In the genomic region with DNA sequence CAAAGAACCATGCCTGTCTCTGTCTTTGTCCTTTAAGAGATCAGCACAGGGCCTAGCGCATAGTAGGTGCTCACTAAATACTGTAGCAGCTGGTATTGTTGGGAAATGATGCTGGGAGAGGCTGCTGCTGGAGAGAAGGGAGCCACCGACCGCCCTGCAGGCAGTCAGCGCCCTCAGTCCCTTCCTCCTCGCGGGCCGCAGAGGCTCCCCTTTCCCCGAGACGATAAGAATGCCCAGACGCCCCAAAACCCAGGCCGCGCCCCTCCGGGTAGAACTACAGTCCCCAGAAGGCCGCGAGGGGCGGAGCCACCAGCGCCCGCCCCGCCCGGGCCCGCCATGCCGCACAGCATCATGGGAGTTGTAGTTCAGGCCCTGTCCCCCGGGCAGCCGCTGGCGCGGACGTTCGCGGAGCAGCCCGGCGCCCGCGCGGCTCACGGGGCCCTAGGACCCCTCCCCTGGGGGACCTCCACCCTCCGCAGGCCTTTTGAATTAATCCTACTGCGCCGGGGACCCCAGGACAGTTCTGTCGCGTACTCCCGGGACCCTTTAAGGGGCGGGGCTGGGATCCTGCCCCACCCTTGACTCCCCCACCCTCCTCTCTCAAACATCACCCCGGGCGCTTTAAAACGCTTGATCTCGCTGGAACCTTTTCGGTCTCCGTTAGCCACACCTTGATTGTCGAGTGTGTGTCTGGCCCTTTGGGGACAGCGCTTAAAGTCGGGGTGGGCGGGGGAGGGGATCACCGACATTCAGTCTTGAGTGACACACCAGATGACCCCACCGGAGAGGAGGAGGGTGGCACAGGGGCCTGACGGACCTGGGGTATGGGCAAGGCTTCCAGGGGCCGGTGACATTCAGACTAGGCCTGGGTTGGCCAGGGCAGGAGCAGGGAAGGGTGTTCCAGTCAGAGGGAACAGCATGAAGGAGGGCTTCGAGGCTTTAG, we compare ENCODE assay signal across 8 cellular contexts. TPM values are rescaled to one million over a fixed set of nuclear protein-coding genes. Genes with fewer than 3 reads are reported as not detected.
A peak's percentile ranks its signal among the peaks of the same experiment; 100 is the strongest.
DNase-seq lines count a peak whose midpoint lies in the region; ATAC-seq and TF ChIP-seq lines count a peak whose summit lies in the region.

No MANE protein-coding gene starts in this region.

- H3K9ac ChIP-seq in IMR-90 (ENCODE audit: low read depth, low read length): peak overlapping the region; percentile 77

- H2BK20ac ChIP-seq in IMR-90 (ENCODE audit: low read depth, low read length): peak overlapping the region; percentile 56; the same call in 1 of the 2 replicates

- peaks cover 0 to 2% of the 10 kb centered on the region in 2 donors for H3K27me3 Mint-ChIP-seq in CD4-positive, alpha-beta memory T cell
- peaks cover 1% of the 10 kb centered on the region for H3K27me3 Mint-ChIP-seq in activated naive CD4-positive, alpha-beta T cell treated with anti-CD3 and anti-CD28 coated beads, Interleukin-2, amount 50 U/mL, for 24 hours

- intact Hi-C loops in CD4-positive, alpha-beta memory T cell (cut with micrococcal nuclease): loop anchor here (1.0 to 2.0 kb wide), 2 partner anchors 25 to 34 kb away; partner anchors contain the start of gene IER5L
- intact Hi-C loops in IMR-90 (cut with micrococcal nuclease) (no loop called here), Right ventricle myocardium inferior (cut with DNase I) (no loop called here)

- peak overlapping the region; percentile 92 for H4K5ac ChIP-seq in IMR-90 (ENCODE audit: low read depth, low read length)

- H3K18ac ChIP-seq in IMR-90 (ENCODE audit: low read depth, low read length): peak overlapping the region; percentile 52; the same call in 1 of the 2 replicates

- peak overlapping the region; percentile 55; the same call in 1 of the 3 replicates for H2BK15ac ChIP-seq in IMR-90 (ENCODE audit: low read depth, low read length)

- H3K27ac Mint-ChIP-seq in CD4-positive, alpha-beta memory T cell: peak overlapping the region; percentile 50 to 92 (median 80)
- peak overlapping the region; percentile 51 for H3K27ac Mint-ChIP-seq in activated naive CD4-positive, alpha-beta T cell treated with anti-CD3 and anti-CD28 coated beads, Interleukin-2, amount 50 U/mL, for 24 hours

- no peaks in the 10 kb centered on the region for H3K27me3 ChIP-seq in CD4-positive, alpha-beta memory T cell (ENCODE audit: insufficient read depth, low read length)
- H3K27me3 ChIP-seq in IMR-90 (ENCODE audit: control insufficient read depth, insufficient read depth, low read length): no peaks in the 10 kb centered on the region
- no peaks in the 10 kb centered on the region for H3K27me3 ChIP-seq in osteoblast (ENCODE audit: insufficient read depth, low read length)

- peak overlapping the region; percentile 87 to 95 for H4K8ac ChIP-seq in IMR-90 (ENCODE audit: low read depth in 2 of 2, low read length in 2 of 2)

- TF ChIP-seq POLR2A in IMR-90 (IDR thresholded peaks at IDR 0.05; ENCODE audit: low read depth, low read length): peak; percentile 29; the same call in 1 of the 2 replicates

- BruUV-seq in IMR-90 (replicated peaks; lab: Mats Ljungman, UMichigan): no TSS peak

- no peak for TF ChIP-seq CTCF in IMR-90 (conservative IDR thresholded peaks at IDR 0.05; ENCODE audit: low read depth, low read length)
- no peak for TF ChIP-seq CTCF in osteoblast (IDR thresholded peaks at IDR 0.05; ENCODE audit: extremely low read depth, low read depth, low read length)

- CTCF ChIA-PET in CD4-positive, alpha-beta memory T cell (lab: Charles Lee; ENCODE audit: partially characterized antibody): no interaction called here
- CTCF ChIA-PET in IMR-90 (lab: Yijun Ruan, JAX): no interaction called here

- H2AK5ac ChIP-seq in IMR-90 (ENCODE audit: low read depth, low read length): peak overlapping the region; percentile 94

- H3K4me2 ChIP-seq in IMR-90 (ENCODE audit: low read depth, low read length) (peak overlapping the region; percentile 69), osteoblast (ENCODE audit: insufficient read depth, low read length) (peak overlapping the region; percentile 77)

- H3K4me3 ChIP-seq in CD4-positive, alpha-beta memory T cell (ENCODE audit: low read length in 2 of 2): peak overlapping the region in 1 of 2 donors; percentile 51
- peak overlapping the region; percentile 69 for H3K4me3 ChIP-seq in IMR-90 (ENCODE audit: insufficient read depth, low read depth, low read length)
- peak overlapping the region; percentile 84 for H3K4me3 ChIP-seq in osteoblast (ENCODE audit: insufficient read depth, low read length)

- peak overlapping the region; percentile 69 for H4K91ac ChIP-seq in IMR-90 (ENCODE audit: insufficient read depth, low read depth, low read length)

- peak overlapping the region; percentile 93 for H2AK9ac ChIP-seq in IMR-90 (replicated peaks; ENCODE audit: low read depth, low read length, poor library complexity)

- H3K4me3 Mint-ChIP-seq in CD4-positive, alpha-beta memory T cell: peak overlapping the region; percentile 63 to 76 (median 72)
- peak overlapping the region; percentile 61 for H3K4me3 Mint-ChIP-seq in activated naive CD4-positive, alpha-beta T cell treated with anti-CD3 and anti-CD28 coated beads, Interleukin-2, amount 50 U/mL, for 24 hours

- peaks cover 0 to 6% (median 0%) of the 10 kb centered on the region in 8 donors for H3K9me3 Mint-ChIP-seq in CD4-positive, alpha-beta memory T cell
- H3K9me3 Mint-ChIP-seq in activated naive CD4-positive, alpha-beta T cell treated with anti-CD3 and anti-CD28 coated beads, Interleukin-2, amount 50 U/mL, for 24 hours: no peaks in the 10 kb centered on the region

- H3K4me1 ChIP-seq in CD4-positive, alpha-beta memory T cell (ENCODE audit: insufficient read depth, low read length): peaks cover 22% of the 10 kb centered on the region
- H3K4me1 ChIP-seq in IMR-90 (ENCODE audit: control insufficient read depth, insufficient read depth, low read length): peaks cover 4% of the 10 kb centered on the region; the same call in 1 of the 2 replicates
- H3K4me1 ChIP-seq in osteoblast (ENCODE audit: insufficient read depth, low read length): peaks cover 12% of the 10 kb centered on the region

- no peaks in the 10 kb centered on the region for H3K9me1 ChIP-seq in IMR-90 (ENCODE audit: insufficient read depth, low read length)

- H3K23ac ChIP-seq in IMR-90 (ENCODE audit: low read depth, low read length): 0 out of 2 replicates have a peak overlapping the region, but pooled peaks have one; percentile 32

- H3K79me1 ChIP-seq in IMR-90 (ENCODE audit: low read depth in 1 of 2, low read length in 2 of 2): peaks cover 0 to 3% of the 10 kb centered on the region in 2 experiments; a peak in 1 of 4 replicates

- no peaks in the 10 kb centered on the region for H3K79me2 ChIP-seq in osteoblast (ENCODE audit: insufficient read depth, low read length)

- peak overlapping the region; percentile 85 for H3K14ac ChIP-seq in IMR-90 (replicated peaks; ENCODE audit: low read depth, low read length)

- H2BK120ac ChIP-seq in IMR-90 (ENCODE audit: low read depth, low read length): peak overlapping the region; percentile 86

- peaks cover 9 to 20% (median 14%) of the 10 kb centered on the region in 4 donors for H3K4me1 Mint-ChIP-seq in CD4-positive, alpha-beta memory T cell
- H3K4me1 Mint-ChIP-seq in activated naive CD4-positive, alpha-beta T cell treated with anti-CD3 and anti-CD28 coated beads, Interleukin-2, amount 50 U/mL, for 24 hours: peaks cover 17% of the 10 kb centered on the region

- H3K9me3 ChIP-seq in CD4-positive, alpha-beta memory T cell (ENCODE audit: control insufficient read depth in 1 of 2, low read length in 2 of 2): no peaks in the 10 kb centered on the region
- no peaks in the 10 kb centered on the region for H3K9me3 ChIP-seq in IMR-90 (ENCODE audit: control insufficient read depth, insufficient read depth, low read length)
- H3K9me3 ChIP-seq in osteoblast (ENCODE audit: low read depth, low read length): no peaks in the 10 kb centered on the region

- H3K27ac ChIP-seq in CD4-positive, alpha-beta memory T cell (ENCODE audit: low read depth, low read length): peak overlapping the region; percentile 61
- H3K27ac ChIP-seq in IMR-90 (ENCODE audit: insufficient read depth, low read length) (peak overlapping the region; percentile 91), osteoblast (ENCODE audit: low read depth, low read length) (peak overlapping the region; percentile 73), temporal lobe (ENCODE audit: low read depth, low read length) (peak overlapping the region; percentile 56)

- H3K56ac ChIP-seq in IMR-90 (ENCODE audit: extremely low read depth, insufficient read depth, low read length): peak overlapping the region; percentile 51; the same call in 1 of the 2 replicates

- ATAC-seq in GM21360 (IDR thresholded peaks at IDR 0.05; ENCODE audit: unreplicated experiment) (peak; percentile 73), IMR-90 (ENCODE audit: low read depth) (peak; percentile 99), SK-N-SH treated with all-trans-retinoic acid at 6 μM for 48 hours (peak; percentile 96), Right ventricle myocardium inferior (peak; percentile 93)

- H2AFZ ChIP-seq in IMR-90 (replicated peaks; ENCODE audit: low read length, poor library complexity) (peak overlapping the region; percentile 97), osteoblast (ENCODE audit: low read length) (peak overlapping the region; percentile 85)

- H2BK5ac ChIP-seq in IMR-90 (ENCODE audit: low read depth, low read length, poor library complexity, severe bottlenecking): peak overlapping the region; percentile 77

- no peak for TF ChIP-seq RAD21 in IMR-90 (IDR thresholded peaks at IDR 0.05; ENCODE audit: low read length)

- in situ Hi-C loops in IMR-90 (cut with MboI; ENCODE audit: low sequenced_read_pairs): no loop called here

- H3K4ac ChIP-seq in IMR-90 (ENCODE audit: low read depth, low read length): peak overlapping the region; percentile 92

- H3K36me3 Mint-ChIP-seq in CD4-positive, alpha-beta memory T cell: no peaks in the 10 kb centered on the region
- no peaks in the 10 kb centered on the region for H3K36me3 Mint-ChIP-seq in activated naive CD4-positive, alpha-beta T cell treated with anti-CD3 and anti-CD28 coated beads, Interleukin-2, amount 50 U/mL, for 24 hours

- POLR2A ChIA-PET in CD4-positive, alpha-beta memory T cell (lab: Charles Lee; ENCODE audit: partially characterized antibody): interaction anchor here (1.4 to 1.6 kb wide), 3 partner anchors 25 to 34 kb away, joined by 3 to 5 read pairs (median 3); partner anchors contain the start of gene IER5L
- POLR2A ChIA-PET in IMR-90 (lab: Charles Lee; ENCODE audit: unreplicated experiment): no interaction called here

- no peaks in the 10 kb centered on the region for H4K20me1 ChIP-seq in IMR-90 (ENCODE audit: insufficient read depth, low read length)
- no peaks in the 10 kb centered on the region for H4K20me1 ChIP-seq in osteoblast (ENCODE audit: insufficient read depth, low read length)

- dilution Hi-C loops in IMR-90 (cut with HindIII; ENCODE audit: low sequenced_read_pairs, unreplicated experiment): no loop called here

- 4% methylated on average over 30 of the region's 57 CpGs; no CpG with 5 or more reads in 1 of the 2 experiments for WGBS in IMR-90 (ENCODE audit: extremely low coverage in 2 of 2, insufficient read length in 1 of 2), 2 experiments

- peak; percentile 87 to 93 (median 89) for DNase-seq in CD4-positive, alpha-beta memory T cell
- peak; percentile 63 for DNase-seq in IMR-90
- DNase-seq in Right ventricle myocardium inferior (ENCODE audit: missing footprints): peak; percentile 94
- peak; percentile 99 for DNase-seq in osteoblast (ENCODE audit: insufficient read length, low spot score, missing footprints)

- no peaks in the 10 kb centered on the region for H3K36me3 ChIP-seq in CD4-positive, alpha-beta memory T cell (ENCODE audit: insufficient read depth, low read length)
- H3K36me3 ChIP-seq in IMR-90 (ENCODE audit: control insufficient read depth, insufficient read depth, low read length) (no peaks in the 10 kb centered on the region), osteoblast (ENCODE audit: insufficient read depth, low read length) (no peaks in the 10 kb centered on the region)

RNA-seq across cellular contexts. Expression of gene IER5L, which starts 24.8 kb away (rescaled TPM):
- 1 to 10 TPM; 3.1 to 3.6 TPM for total RNA-seq in CD4-positive, alpha-beta memory T cell
- under 1 TPM; 0.07 to 0.08 TPM for polyA plus RNA-seq in CD4-positive, alpha-beta memory T cell
- total RNA-seq in IMR-90 (2012; rRNA removed) (12.5 and 14.4 TPM in 2 replicates), Right ventricle myocardium inferior (4.6 TPM), osteoblast (86.1 and 104 TPM in 2 replicates), temporal lobe (20.2 TPM)
- polyA plus RNA-seq in IMR-90 (2012; rRNA removed): 13.4 and 21.0 TPM in 2 replicates
- polyA plus RNA-seq in IMR-90 (2012; cell fraction: cytosol; rRNA removed): 12.4 and 35.8 TPM in 2 replicates
- polyA plus RNA-seq in IMR-90 (2012; cell fraction: nucleus; rRNA removed; ENCODE audit: low replicate concordance): 13.1 and 28.4 TPM in 2 replicates
